16 cellular contexts compared by ENCODE assay signal in genomic region chr10:102090772-102091171, GRCh38. TPM values are rescaled to one million over a fixed set of nuclear protein-coding genes. Genes with fewer than 3 reads are reported as not detected.
DNase-seq lines count a peak whose midpoint lies in the region; ATAC-seq and TF ChIP-seq lines count a peak whose summit lies in the region.
"Had no signal": no experiment of that assay in that cellular context is flagged by ENCODE, and none has a peak within 500 bp of the region (broad histone marks: within the 10 kb centered on the region; RNA-seq: fewer than 3 reads in every experiment).

No MANE protein-coding gene starts in this region.

- no peaks in the 10 kb centered on the region for H3K36me3 ChIP-seq in RWPE2 (ENCODE audit: low read depth)
- no peaks in the 10 kb centered on the region for H3K36me3 ChIP-seq in vagina
- peaks cover 0 to 2% of the 10 kb centered on the region in 2 experiments for H3K36me3 ChIP-seq in trophoblast cell (ENCODE audit: control insufficient read depth in 1 of 2, insufficient read depth in 2 of 2, low read length in 2 of 2)
- H3K36me3 ChIP-seq: left lung, right atrium auricular region had no signal

- no peak overlapping the region for H2AFZ ChIP-seq in trophoblast cell (ENCODE audit: insufficient read depth, low read length, poor library complexity)

- H3K9ac ChIP-seq in trophoblast cell (ENCODE audit: low read length), result no peak overlapping the region

- H4K12ac ChIP-seq in trophoblast cell (ENCODE audit: low read depth, low read length), result no peak overlapping the region

- H3K18ac ChIP-seq in trophoblast cell (ENCODE audit: low read length), result no peak overlapping the region

- no peak overlapping the region for H3K4ac ChIP-seq in trophoblast cell (ENCODE audit: low read depth, low read length)

- H3K27me3 ChIP-seq in RWPE2 (ENCODE audit: insufficient read depth, poor library complexity, severe bottlenecking), result no peaks in the 10 kb centered on the region
- H3K27me3 ChIP-seq in vagina, result no peaks in the 10 kb centered on the region
- no peaks in the 10 kb centered on the region for H3K27me3 ChIP-seq in trophoblast cell (ENCODE audit: insufficient read depth, low read length)
- H3K27me3 ChIP-seq: dorsolateral prefrontal cortex, left lung, right atrium auricular region, tibial nerve had no signal

- DNase-seq in COLO829 (ENCODE audit: low spot score) (peak; percentile 20), RWPE2 (ENCODE audit: low spot score) (no peak), fibroblast of mammary gland (ENCODE audit: low read depth) (peak; percentile 14), NCI-H345 treated with DMSO at 0.1 percent for 48 hours (lab: John Stamatoyannopoulos, UW; ENCODE audit: unreplicated experiment) (no peak), vagina (ENCODE audit: extremely low spot score in 2 of 2) (no peak), trophoblast cell (no peak)
- DNase-seq: activated CD4-positive, CD25-positive, alpha-beta regulatory T cell treated with anti-CD3 and anti-CD28 coated beads, Interleukin-2, amount 50 U/mL, for 72 hours; activated naive CD8-positive, alpha-beta T cell treated with anti-CD3 and anti-CD28 coated beads for 36 hours; dorsolateral prefrontal cortex; left lung; NCI-H2171; nucleus accumbens; stimulated activated CD4-positive, alpha-beta T cell treated with anti-CD3 and anti-CD28 coated beads, Interleukin-15, amount 100 ng/mL, for 24 hours; stimulated activated naive B cell treated with anti-CD40 and anti-IgM and Interleukin-4, amounts not matched to agents 10 μg/mL and 1 μg/mL and 100 μg/mL, for 72 hours had no signal

- H3K4me1 ChIP-seq in RWPE2 (ENCODE audit: insufficient read depth, poor library complexity, severe bottlenecking), result no peaks in the 10 kb centered on the region
- no peaks in the 10 kb centered on the region for H3K4me1 ChIP-seq in vagina
- H3K4me1 ChIP-seq in trophoblast cell (ENCODE audit: control insufficient read depth in 1 of 2, insufficient read depth in 2 of 2, low read length in 2 of 2), result no peaks in the 10 kb centered on the region
- H3K4me1 ChIP-seq: left lung, right atrium auricular region, tibial nerve had no signal

- H3K27ac ChIP-seq in RWPE2 (ENCODE audit: poor library complexity, severe bottlenecking) (no peak overlapping the region), vagina (no peak overlapping the region), trophoblast cell (ENCODE audit: low read depth, low read length) (no peak overlapping the region)
- H3K27ac ChIP-seq: dorsolateral prefrontal cortex, left lung, right atrium auricular region, tibial nerve had no signal

- H3K14ac ChIP-seq in trophoblast cell (ENCODE audit: low read length), result no peak overlapping the region

- H3K9me3 ChIP-seq in RWPE2 (ENCODE audit: severe bottlenecking), result no peaks in the 10 kb centered on the region
- H3K9me3 ChIP-seq in vagina, result no peaks in the 10 kb centered on the region
- H3K9me3 ChIP-seq in trophoblast cell (ENCODE audit: insufficient read depth, low read depth, low read length), result no peaks in the 10 kb centered on the region
- H3K9me3 ChIP-seq: left lung, right atrium auricular region, tibial nerve had no signal

- H3K4me3 ChIP-seq in RWPE2 (ENCODE audit: severe bottlenecking) (no peak overlapping the region), fibroblast of mammary gland (ENCODE audit: control insufficient read depth, low read depth, low read length) (no peak overlapping the region), vagina (no peak overlapping the region), trophoblast cell (ENCODE audit: low read depth, low read length) (no peak overlapping the region)
- H3K4me3 ChIP-seq: dorsolateral prefrontal cortex, left lung, right atrium auricular region, tibial nerve had no signal

- TF ChIP-seq CTCF in RWPE2 (IDR thresholded peaks at IDR 0.05; ENCODE audit: poor library complexity, severe bottlenecking), result no peak
- no peak for TF ChIP-seq CTCF in fibroblast of mammary gland (conservative IDR thresholded peaks at IDR 0.05; ENCODE audit: control insufficient read depth, insufficient read depth, low read depth, low read length)
- TF ChIP-seq CTCF in vagina (IDR thresholded peaks at IDR 0.05), result no peak

- no peak overlapping the region for H4K91ac ChIP-seq in trophoblast cell (ENCODE audit: low read depth, low read length)

- no peak overlapping the region for H2AK5ac ChIP-seq in trophoblast cell (ENCODE audit: low read length)

- no CpG with 5 or more reads among the region's 2 CpGs for WGBS in trophoblast cell (ENCODE audit: extremely low coverage, insufficient coverage, insufficient read length)

- intact Hi-C loops in vagina (cut with DNase I), result no loop called here

- no peak overlapping the region for H3K4me2 ChIP-seq in trophoblast cell (ENCODE audit: low read length)

- no peak overlapping the region for H4K8ac ChIP-seq in trophoblast cell (ENCODE audit: low read depth, low read length)

- no peak overlapping the region for H2BK120ac ChIP-seq in trophoblast cell (ENCODE audit: insufficient read depth, low read length, poor library complexity)

- no peak overlapping the region for H2BK12ac ChIP-seq in trophoblast cell (ENCODE audit: low read length)

- no peak for TF ChIP-seq POLR2A in vagina (IDR thresholded peaks at IDR 0.05)

- H3K79me1 ChIP-seq in trophoblast cell (ENCODE audit: low read length), result no peaks in the 10 kb centered on the region

- no peak overlapping the region for H2BK5ac ChIP-seq in trophoblast cell (ENCODE audit: low read depth, low read length, poor library complexity)

- peak; percentile 19; the same call in 1 of the 3 replicates for ATAC-seq in RWPE2 (ENCODE audit: low read depth)
- ATAC-seq: left lung; stimulated activated naive B cell treated with anti-CD40 and anti-IgM and Interleukin-4, amounts not matched to agents 10 μg/mL and 1 μg/mL and 100 μg/mL, for 72 hours had no signal

- H3K23ac ChIP-seq in trophoblast cell (ENCODE audit: low read length), result no peak overlapping the region

- H3K79me2 ChIP-seq in trophoblast cell (ENCODE audit: control insufficient read depth, insufficient read depth, low read length, poor library complexity), result no peaks in the 10 kb centered on the region

RNA-seq across cellular contexts. Expression of gene HPS6, which starts 25.6 kb away (rescaled TPM):
- total RNA-seq in vagina, result 29.7 TPM
- 9.0 and 9.4 TPM in 2 replicates for polyA plus RNA-seq in trophoblast cell (2013)

RNA-seq across cellular contexts. Expression of gene LDB1, which starts 29.4 kb away (rescaled TPM):
- total RNA-seq in vagina, result 62.6 TPM
- 69.8 and 70.9 TPM in 2 replicates for polyA plus RNA-seq in trophoblast cell (2013)

RNA-seq across cellular contexts. Expression of gene ARMH3, which starts 34.8 kb away (rescaled TPM):
- 26.5 TPM for total RNA-seq in vagina
- polyA plus RNA-seq in trophoblast cell (2013), result 10.0 and 11.2 TPM in 2 replicates

RNA-seq across cellular contexts. Expression of gene PPRC1, which starts 42.1 kb away (rescaled TPM):
- 29.5 TPM for total RNA-seq in vagina
- polyA plus RNA-seq in trophoblast cell (2013), result 41.1 and 41.5 TPM in 2 replicates

Comparison
In these comparisons a context has a peak if more than half of its experiments do, and no peak if none do; other contexts are left out.
1. DNase-seq: peak in COLO829 (single experiment) and fibroblast of mammary gland (single experiment); none in RWPE2 (single experiment), NCI-H345 treated with DMSO at 0.1 percent for 48 hours (single experiment), vagina (0 of 2) and trophoblast cell (0 of 2).